In genomic region chr5:135242496-135243193, GRCh38 we compare ENCODE assay signal across 12 cellular contexts.
A peak's percentile ranks its signal among the peaks of the same experiment; 100 is the strongest.
DNase-seq lines count a peak whose midpoint lies in the region; ATAC-seq and TF ChIP-seq lines count a peak whose summit lies in the region.
"Had no signal": no experiment of that assay in that cellular context is flagged by ENCODE, and none has a peak within 500 bp of the region (broad histone marks: within the 10 kb centered on the region; RNA-seq: fewer than 3 reads in every experiment).

No MANE protein-coding gene starts in this region.

- H3K36me3 ChIP-seq in WERI-Rb-1 (no peaks in the 10 kb centered on the region), psoas muscle (ENCODE audit: insufficient read depth in 1 of 2, low read depth in 1 of 2) (no peaks in the 10 kb centered on the region), HAP-1 (replicated peaks) (no peaks in the 10 kb centered on the region)

- peaks cover 78% of the 10 kb centered on the region for H3K4me1 ChIP-seq in psoas muscle
- no peaks in the 10 kb centered on the region for H3K4me1 ChIP-seq in HAP-1

- H3K4me3 ChIP-seq in WERI-Rb-1 (ENCODE audit: low read depth, low read length) (no peak overlapping the region), psoas muscle (no peak overlapping the region), HAP-1 (no peak overlapping the region)

- in situ Hi-C loops in HAP-1 (cut with MboI; ENCODE audit: low sequenced_read_pairs): no loop called here

- H3K27ac ChIP-seq in WERI-Rb-1 (no peak overlapping the region), psoas muscle (peak overlapping the region; percentile 90)

- DNase-seq in Ammon's horn (ENCODE audit: low spot score) (peak; percentile 56), WERI-Rb-1 (peak; percentile 2), globus pallidus (ENCODE audit: low spot score) (peak; percentile 66), psoas muscle (peak; percentile 66 to 86), HAP-1 (ENCODE audit: low spot score in 2 of 2) (no peak), NCI-H510A treated with DMSO at 0.1 percent for 48 hours (lab: John Stamatoyannopoulos, UW) (no peak), GM19238 (ENCODE audit: insufficient read length, low spot score) (no peak)
- DNase-seq: effector CD8-positive, alpha-beta T cell; MM.1S; stimulated activated naive B cell treated with anti-CD40 and anti-IgM and Interleukin-4, amounts not matched to agents 10 μg/mL and 1 μg/mL and 100 μg/mL, for 72 hours had no signal

- H3K27me3 ChIP-seq in WERI-Rb-1 (ENCODE audit: insufficient read depth, low read depth, severe bottlenecking) (no peaks in the 10 kb centered on the region), psoas muscle (ENCODE audit: insufficient read depth in 3 of 3, low read length in 2 of 3) (no peaks in the 10 kb centered on the region), HAP-1 (ENCODE audit: low read depth) (peaks cover 6% of the 10 kb centered on the region)

- no peaks in the 10 kb centered on the region for H3K9me3 ChIP-seq in WERI-Rb-1 (ENCODE audit: severe bottlenecking)
- H3K9me3 ChIP-seq in psoas muscle: no peaks in the 10 kb centered on the region
- H3K9me3 ChIP-seq in HAP-1: no peaks in the 10 kb centered on the region

- intact Hi-C loops in psoas muscle (cut with DNase I): no loop called here

- TF ChIP-seq CTCF in WERI-Rb-1 (IDR thresholded peaks at IDR 0.05; ENCODE audit: low read depth, low read length) (no peak), psoas muscle (IDR thresholded peaks at IDR 0.05) (no peak)

- ATAC-seq in psoas muscle (peak; percentile 76 to 88 (median 82)), HG02571 (IDR thresholded peaks at IDR 0.05; ENCODE audit: unreplicated experiment) (no peak)
- ATAC-seq: activated T-helper 17 cell treated with anti-CD3 and anti-CD28 coated beads, Interleukin-2, amount 50 U/mL, for 72 hours; stimulated activated naive B cell treated with anti-CD40 and anti-IgM and Interleukin-4, amounts not matched to agents 10 μg/mL and 1 μg/mL and 100 μg/mL, for 72 hours had no signal

- WGBS in psoas muscle, 3 donors: 23 to 45% (median 28%) methylated on average over 7 of the region's 7 CpGs

Comparison
In these comparisons a context has a peak if more than half of its experiments do, and no peak if none do; other contexts are left out.
1. DNase-seq: peak in Ammon's horn (single experiment), WERI-Rb-1 (single experiment), globus pallidus (single experiment) and psoas muscle (2 of 2); none in HAP-1 (0 of 2), NCI-H510A treated with DMSO at 0.1 percent for 48 hours (single experiment) and GM19238 (single experiment).